ENCODE assay signal across 1 cellular context in the genomic region with DNA sequence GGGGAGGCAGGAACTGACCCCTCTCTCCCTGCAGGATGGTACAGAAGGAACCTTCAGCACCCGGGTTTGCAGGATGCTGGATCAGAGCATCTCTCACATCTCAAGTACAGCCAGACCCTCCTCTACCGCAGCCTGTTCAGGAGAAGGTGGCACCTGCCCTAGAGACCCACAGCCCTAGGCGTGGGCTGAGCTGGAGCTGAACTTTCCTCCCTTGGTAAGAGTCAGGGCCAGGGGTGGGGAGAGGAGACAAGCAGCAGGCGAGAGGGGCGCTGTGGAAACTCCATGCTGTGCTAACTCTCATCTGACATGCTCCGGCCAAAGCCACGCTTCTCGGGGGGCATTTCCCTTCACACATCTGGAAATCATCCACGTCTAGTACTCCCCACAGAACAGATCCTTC.
TF ChIP-seq lines count a peak whose summit lies in the region.

No MANE protein-coding gene starts in this region.

TF ChIP-seq in IMR-90, 13 proteins besides CTCF, POLR2A, EP300 and RAD21:
- no peak for TF ChIP-seq SMC3 (IDR thresholded peaks at IDR 0.05; ENCODE audit: low read depth, low read length)
- TF ChIP-seq MAZ (IDR thresholded peaks at IDR 0.05; ENCODE audit: borderline replicate concordance, low read depth, low read length): no peak
- TF ChIP-seq MAFK (IDR thresholded peaks at IDR 0.05; ENCODE audit: low read depth, low read length): no peak
- no peak for TF ChIP-seq MXI1 (IDR thresholded peaks at IDR 0.05; ENCODE audit: borderline replicate concordance, low read depth, low read length)
- no peak for TF ChIP-seq CEBPB (IDR thresholded peaks at IDR 0.05; ENCODE audit: low read depth, low read length)
- no peak for TF ChIP-seq BHLHE40 (IDR thresholded peaks at IDR 0.05; ENCODE audit: low read depth, low read length)
